In genomic region chr2:27313882-27314645, GRCh38 we compare ENCODE assay signal across 1 cellular context.
TF ChIP-seq lines count a peak whose summit lies in the region.

No MANE protein-coding gene starts in this region.

TF ChIP-seq in HepG2, 621 proteins besides CTCF, POLR2A, EP300 and RAD21:
- TF ChIP-seq NR1H2 (CRISPR knock-in tag; IDR thresholded peaks at IDR 0.05; ENCODE audit: borderline replicate concordance, low read depth): no peak
- no peak for TF ChIP-seq BRCA1 (CRISPR knock-in tag; IDR thresholded peaks at IDR 0.05)
- no peak for TF ChIP-seq SSRP1 (CRISPR knock-in tag; IDR thresholded peaks at IDR 0.05)
- TF ChIP-seq ZNF121 (CRISPR knock-in tag; IDR thresholded peaks at IDR 0.05): peak; percentile 74; the same call in 1 of the 2 replicates
- TF ChIP-seq ZKSCAN5 (CRISPR knock-in tag; IDR thresholded peaks at IDR 0.05): no peak
- TF ChIP-seq POLR2AphosphoS5 (IDR thresholded peaks at IDR 0.05; ENCODE audit: low read depth, low read length): 0 out of 2 replicates have a peak, but pooled peaks have one; percentile 13
- no peak for TF ChIP-seq HOXD1 (CRISPR knock-in tag; IDR thresholded peaks at IDR 0.05)
- TF ChIP-seq NFYC (CRISPR knock-in tag; IDR thresholded peaks at IDR 0.05): no peak
- no peak for TF ChIP-seq SRF (IDR thresholded peaks at IDR 0.05; ENCODE audit: low read depth, low read length)
- no peak for TF ChIP-seq FOXP1 (IDR thresholded peaks at IDR 0.05)
- TF ChIP-seq FOXP1 (CRISPR knock-in tag; IDR thresholded peaks at IDR 0.05): no peak
- no peak for TF ChIP-seq FOSL2 (CRISPR knock-in tag; IDR thresholded peaks at IDR 0.05)
- no peak for TF ChIP-seq ZNF639 (CRISPR knock-in tag; conservative IDR thresholded peaks at IDR 0.05)
